ENCODE assay signal across 27 cellular contexts in the genomic region with DNA sequence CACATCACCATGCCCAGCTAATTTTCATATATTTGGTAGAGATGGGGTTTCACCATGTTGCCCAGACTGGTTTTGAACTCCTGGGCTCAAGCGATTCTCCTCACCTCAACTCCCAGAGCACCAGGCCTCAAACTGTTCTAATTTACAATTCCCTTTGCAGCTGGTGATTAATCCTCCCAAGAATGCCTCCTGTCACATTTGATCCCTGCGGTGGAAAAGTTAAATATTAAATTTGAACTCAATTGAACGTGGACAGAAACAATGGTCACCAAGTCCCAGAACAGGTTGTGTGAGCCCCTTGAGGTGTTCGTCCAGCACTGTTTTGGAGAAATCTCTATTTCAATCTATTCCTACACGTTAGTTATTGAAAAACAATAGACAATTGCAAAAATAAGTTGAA. TPM values are rescaled to one million over a fixed set of nuclear protein-coding genes. Genes with fewer than 3 reads are reported as not detected.
A peak's percentile ranks its signal among the peaks of the same experiment; 100 is the strongest.
DNase-seq lines count a peak whose midpoint lies in the region; ATAC-seq, FAIRE-seq and TF ChIP-seq lines count a peak whose summit lies in the region.
"Had no signal": no experiment of that assay in that cellular context is flagged by ENCODE, and none has a peak within 500 bp of the region (broad histone marks: within the 10 kb centered on the region; RNA-seq: fewer than 3 reads in every experiment).

No MANE protein-coding gene starts in this region.

- no peak overlapping the region for H3K23ac ChIP-seq in mesenchymal stem cell (ENCODE audit: low read length in 2 of 2)

- H3K4me2 ChIP-seq in GM23338 (no peak overlapping the region), astrocyte (ENCODE audit: low read length) (no peak overlapping the region), mesenchymal stem cell (ENCODE audit: low read length, poor library complexity, severe bottlenecking) (peak overlapping the region; percentile 26)

- H3K36me3 ChIP-seq in GM23338 (ENCODE audit: insufficient read depth) (no peaks in the 10 kb centered on the region), astrocyte (ENCODE audit: insufficient read depth, low read length) (no peaks in the 10 kb centered on the region), mesenchymal stem cell (ENCODE audit: control insufficient read depth in 1 of 2, insufficient read depth in 2 of 2, low read depth in 1 of 2, low read length in 2 of 2) (peaks cover 0 to 11% of the 10 kb centered on the region in 2 experiments), upper lobe of left lung (no peaks in the 10 kb centered on the region)
- H3K36me3 ChIP-seq: neutrophil, SJSA1 had no signal

- H3K4me1 Mint-ChIP-seq in GM23338 (peaks cover 26% of the 10 kb centered on the region; the same call in 2 of the 3 replicates), astrocyte (ENCODE audit: low read depth, unreplicated experiment) (peaks cover 25% of the 10 kb centered on the region)
- H3K4me1 Mint-ChIP-seq in activated T-helper 2 cell treated with anti-CD3 and anti-CD28 coated beads, Interferon-gamma antibody, Interleukin-2, Interleukin-4, amounts not matched to agents 10 μg/mL and 5 μg/mL and 100 μg/mL, durations not matched to agents 14 hours and 24 hours and 36 hours (ENCODE audit: low read depth) = peaks cover 15% of the 10 kb centered on the region

- no peak overlapping the region for H2BK15ac ChIP-seq in mesenchymal stem cell (ENCODE audit: low read depth, poor library complexity, severe bottlenecking)

- 97% methylated on average over 4 of the region's 5 CpGs for WGBS in mesenchymal stem cell
- 67 to 75% methylated on average over 5 of the region's 5 CpGs for WGBS in upper lobe of left lung, 2 donors

- no peaks in the 10 kb centered on the region for H3K9me3 Mint-ChIP-seq in GM23338
- H3K9me3 Mint-ChIP-seq in astrocyte (ENCODE audit: unreplicated experiment) = no peaks in the 10 kb centered on the region
- no peaks in the 10 kb centered on the region for H3K9me3 Mint-ChIP-seq in activated T-helper 2 cell treated with anti-CD3 and anti-CD28 coated beads, Interferon-gamma antibody, Interleukin-2, Interleukin-4, amounts not matched to agents 10 μg/mL and 5 μg/mL and 100 μg/mL, durations not matched to agents 14 hours and 24 hours and 36 hours
- H3K9me3 Mint-ChIP-seq: activated B cell treated with CpG ODN at 0.5 μM for 24 hours; activated naive CD4-positive, alpha-beta T cell treated with anti-CD3 and anti-CD28 coated beads, Interleukin-2, amount 50 U/mL, for 72 hours; dendritic cell treated with granulocyte-macrophage colony-stimulating factor and Interleukin-4, amounts not matched to agents 40 ng/mL and 50 ng/mL, for 4 days; T-helper 2 cell treated with Interferon-gamma antibody and Interleukin-4, amounts not matched to agents 5 μg/mL and 100 μg/mL, for 36 hours had no signal

- H3K27me3 ChIP-seq in GM23338 (ENCODE audit: insufficient read depth) = peaks cover 29% of the 10 kb centered on the region
- H3K27me3 ChIP-seq in astrocyte (ENCODE audit: insufficient read depth, low read length) = no peaks in the 10 kb centered on the region
- H3K27me3 ChIP-seq in mesenchymal stem cell (ENCODE audit: control insufficient read depth in 1 of 2, insufficient read depth in 1 of 2, low read length in 2 of 2) = no peaks in the 10 kb centered on the region
- no peaks in the 10 kb centered on the region for H3K27me3 ChIP-seq in upper lobe of left lung
- no peaks in the 10 kb centered on the region for H3K27me3 ChIP-seq in dorsolateral prefrontal cortex
- H3K27me3 ChIP-seq: testis had no signal

- no peak overlapping the region for H3K4me3 ChIP-seq in GM23338
- H3K4me3 ChIP-seq in astrocyte (ENCODE audit: insufficient read depth, low read depth, low read length) = no peak overlapping the region
- no peak overlapping the region for H3K4me3 ChIP-seq in mesenchymal stem cell (ENCODE audit: insufficient read depth in 1 of 2, low read depth in 1 of 2, low read length in 2 of 2)
- no peak overlapping the region for H3K4me3 ChIP-seq in upper lobe of left lung
- H3K4me3 ChIP-seq in dorsolateral prefrontal cortex = no peak overlapping the region
- H3K4me3 ChIP-seq: SJSA1, testis had no signal

- no peak overlapping the region for H3K18ac ChIP-seq in mesenchymal stem cell (ENCODE audit: low read depth in 1 of 2, low read length in 2 of 2)

- in situ Hi-C loops in ACHN (cut with HindIII; ENCODE audit: low pct_ligation_motif_present, low pct_unique_long_range_greater_than_20kb, low sequenced_read_pairs) = no loop called here

- H2AFZ ChIP-seq in GM23338 (0 out of 2 replicates have a peak overlapping the region, but pooled peaks have one; percentile 28), astrocyte (ENCODE audit: low read depth, low read length) (no peak overlapping the region), mesenchymal stem cell (ENCODE audit: low read depth, low read length) (no peak overlapping the region)

- H4K20me1 ChIP-seq in GM23338 (replicated peaks; ENCODE audit: insufficient read depth) (no peaks in the 10 kb centered on the region), astrocyte (ENCODE audit: insufficient read depth, low read length) (no peaks in the 10 kb centered on the region)

- no peak for TF ChIP-seq EP300 in upper lobe of left lung (IDR thresholded peaks at IDR 0.05)

- no peaks in the 10 kb centered on the region for H3K79me2 ChIP-seq in GM23338 (replicated peaks; ENCODE audit: insufficient read depth)
- H3K79me2 ChIP-seq in astrocyte (ENCODE audit: insufficient read depth, low read length) = no peaks in the 10 kb centered on the region

- H2BK5ac ChIP-seq in mesenchymal stem cell (ENCODE audit: low read depth, low read length, poor library complexity, severe bottlenecking) = no peak overlapping the region

- H3K4me1 ChIP-seq in GM23338 (ENCODE audit: insufficient read depth) (peaks cover 13% of the 10 kb centered on the region; the same call in 1 of the 2 replicates), astrocyte (ENCODE audit: insufficient read depth, low read length) (peaks cover 27% of the 10 kb centered on the region), mesenchymal stem cell (ENCODE audit: control insufficient read depth, insufficient read depth, low read depth, low read length) (peaks cover 29% of the 10 kb centered on the region), upper lobe of left lung (peaks cover 30 to 37% (median 36%) of the 10 kb centered on the region in 4 donors)

- H4K8ac ChIP-seq in mesenchymal stem cell (ENCODE audit: low read length) = no peak overlapping the region

- intact Hi-C loops in dorsolateral prefrontal cortex (cut with DNase I) = loop anchor here in 1 of 2 donors (10.0 kb wide), 1 partner anchor 63 kb away; a partner anchor contains a TSS
- intact Hi-C loops in activated T-helper 2 cell treated with anti-CD3 and anti-CD28 coated beads, Interferon-gamma antibody, Interleukin-2, Interleukin-4, amounts not matched to agents 10 μg/mL and 5 μg/mL and 100 μg/mL, durations not matched to agents 14 hours and 24 hours and 36 hours (cut with micrococcal nuclease) = no loop called here

- H3F3A ChIP-seq in GM23338 (replicated peaks; ENCODE audit: low read depth) = no peaks in the 10 kb centered on the region

- H3K27ac Mint-ChIP-seq in GM23338 (no peak overlapping the region), astrocyte (ENCODE audit: unreplicated experiment) (no peak overlapping the region)
- no peak overlapping the region for H3K27ac Mint-ChIP-seq in activated T-helper 2 cell treated with anti-CD3 and anti-CD28 coated beads, Interferon-gamma antibody, Interleukin-2, Interleukin-4, amounts not matched to agents 10 μg/mL and 5 μg/mL and 100 μg/mL, durations not matched to agents 14 hours and 24 hours and 36 hours
- H3K27ac Mint-ChIP-seq: activated B cell treated with CpG ODN at 0.5 μM for 24 hours; activated CD8-positive, alpha-beta T cell treated with anti-CD3 and anti-CD28 coated beads, Interleukin-2, amount 10 ng/mL, durations not matched to agents 7 days and 5 days; activated naive CD4-positive, alpha-beta T cell treated with anti-CD3 and anti-CD28 coated beads, Interleukin-2, amount 50 U/mL, for 72 hours; CD14-positive monocyte; dendritic cell treated with granulocyte-macrophage colony-stimulating factor and Interleukin-4, amounts not matched to agents 40 ng/mL and 50 ng/mL, for 4 days; T-helper 2 cell treated with Interferon-gamma antibody and Interleukin-4, amounts not matched to agents 5 μg/mL and 100 μg/mL, for 36 hours had no signal

- no peak overlapping the region for H3K4ac ChIP-seq in mesenchymal stem cell (ENCODE audit: low read depth in 1 of 2, low read length in 2 of 2)

- H3K14ac ChIP-seq in mesenchymal stem cell (ENCODE audit: low read length in 2 of 2) = no peak overlapping the region

- FAIRE-seq in astrocyte (lab: Jason Lieb, UNC) = no peak
- FAIRE-seq: bronchial epithelial cell, kidney had no signal

- H3K9ac ChIP-seq in astrocyte (ENCODE audit: low read length) (no peak overlapping the region), mesenchymal stem cell (ENCODE audit: low read length) (no peak overlapping the region)

- no peaks in the 10 kb centered on the region for H3K36me3 Mint-ChIP-seq in GM23338 (ENCODE audit: low read depth)
- H3K36me3 Mint-ChIP-seq in astrocyte (ENCODE audit: low read depth, unreplicated experiment) = peaks cover 5% of the 10 kb centered on the region
- no peaks in the 10 kb centered on the region for H3K36me3 Mint-ChIP-seq in activated T-helper 2 cell treated with anti-CD3 and anti-CD28 coated beads, Interferon-gamma antibody, Interleukin-2, Interleukin-4, amounts not matched to agents 10 μg/mL and 5 μg/mL and 100 μg/mL, durations not matched to agents 14 hours and 24 hours and 36 hours (ENCODE audit: low read depth)
- H3K36me3 Mint-ChIP-seq: activated naive CD4-positive, alpha-beta T cell treated with anti-CD3 and anti-CD28 coated beads, Interleukin-2, amount 50 U/mL, for 72 hours; CD14-positive monocyte had no signal

- peaks cover 2% of the 10 kb centered on the region for H3K79me1 ChIP-seq in mesenchymal stem cell (replicated peaks; ENCODE audit: low read length, poor library complexity, severe bottlenecking)

- no peak overlapping the region for H2BK120ac ChIP-seq in mesenchymal stem cell (ENCODE audit: low read depth, low read length)

- H2BK12ac ChIP-seq in mesenchymal stem cell (ENCODE audit: low read length in 2 of 2) = no peak overlapping the region

- no peak for TF ChIP-seq CTCF in GM23338 (conservative IDR thresholded peaks at IDR 0.05; ENCODE audit: low read depth in 2 of 2)
- TF ChIP-seq CTCF in astrocyte (IDR thresholded peaks at IDR 0.05; ENCODE audit: insufficient read depth, low read depth, low read length) = no peak
- TF ChIP-seq CTCF in upper lobe of left lung (IDR thresholded peaks at IDR 0.05) = no peak
- no peak for TF ChIP-seq CTCF in dorsolateral prefrontal cortex (IDR thresholded peaks at IDR 0.05 in 54 of 56, conservative IDR thresholded peaks at IDR 0.05 in 2 of 56; ENCODE audit: low read depth in 1 of 56, partially characterized antibody in 56 of 56)

- H3K9me2 ChIP-seq in GM23338 (ENCODE audit: insufficient read depth) = no peaks in the 10 kb centered on the region

- H3K27me3 Mint-ChIP-seq in GM23338 (ENCODE audit: insufficient read depth, low read depth, poor library complexity) = peaks cover 18% of the 10 kb centered on the region
- peaks cover 17% of the 10 kb centered on the region for H3K27me3 Mint-ChIP-seq in astrocyte (ENCODE audit: low read depth, unreplicated experiment)
- H3K27me3 Mint-ChIP-seq in activated T-helper 2 cell treated with anti-CD3 and anti-CD28 coated beads, Interferon-gamma antibody, Interleukin-2, Interleukin-4, amounts not matched to agents 10 μg/mL and 5 μg/mL and 100 μg/mL, durations not matched to agents 14 hours and 24 hours and 36 hours (ENCODE audit: low read depth) = peaks cover 25% of the 10 kb centered on the region

- H3K27ac ChIP-seq in GM23338 (ENCODE audit: low read depth) (no peak overlapping the region), astrocyte (ENCODE audit: low read depth, low read length) (no peak overlapping the region), mesenchymal stem cell (ENCODE audit: low read length, poor library complexity, severe bottlenecking) (peak overlapping the region; percentile 78), upper lobe of left lung (no peak overlapping the region), dorsolateral prefrontal cortex (peak overlapping the region in 2 of 59 donors; percentile 16 to 22)
- H3K27ac ChIP-seq: epithelial cell of prostate, foreskin keratinocyte, neutrophil, SJSA1 had no signal

- H4K91ac ChIP-seq in mesenchymal stem cell (ENCODE audit: low read length) = no peak overlapping the region

- no peaks in the 10 kb centered on the region for H3K9me3 ChIP-seq in astrocyte (ENCODE audit: insufficient read depth, low read depth, low read length)
- H3K9me3 ChIP-seq in mesenchymal stem cell (ENCODE audit: control insufficient read depth, low read length) = no peaks in the 10 kb centered on the region
- H3K9me3 ChIP-seq in upper lobe of left lung = no peaks in the 10 kb centered on the region
- H3K9me3 ChIP-seq: neutrophil, SJSA1, testis had no signal

- H3K4me3 Mint-ChIP-seq in GM23338 (no peak overlapping the region), astrocyte (ENCODE audit: unreplicated experiment) (peak overlapping the region; percentile 15)
- H3K4me3 Mint-ChIP-seq in activated T-helper 2 cell treated with anti-CD3 and anti-CD28 coated beads, Interferon-gamma antibody, Interleukin-2, Interleukin-4, amounts not matched to agents 10 μg/mL and 5 μg/mL and 100 μg/mL, durations not matched to agents 14 hours and 24 hours and 36 hours (ENCODE audit: low read depth) = no peak overlapping the region
- H3K4me3 Mint-ChIP-seq: activated B cell treated with CpG ODN at 0.5 μM for 24 hours; CD14-positive monocyte; dendritic cell treated with granulocyte-macrophage colony-stimulating factor and Interleukin-4, amounts not matched to agents 40 ng/mL and 50 ng/mL, for 4 days had no signal

- no peak for TF ChIP-seq POLR2A in upper lobe of left lung (IDR thresholded peaks at IDR 0.05)

- ATAC-seq in GM23338 (no peak), upper lobe of left lung (ENCODE audit: low FRiP score in 2 of 2) (no peak)
- ATAC-seq: activated CD8-positive, alpha-beta T cell treated with anti-CD3 and anti-CD28 coated beads, Interleukin-2, amount 10 ng/mL, durations not matched to agents 7 days and 5 days; activated naive CD4-positive, alpha-beta T cell treated with anti-CD3 and anti-CD28 coated beads, Interleukin-2, amount 50 U/mL, for 72 hours; foreskin keratinocyte had no signal

- peak overlapping the region; percentile 41 for H2AK5ac ChIP-seq in mesenchymal stem cell (ENCODE audit: low read length, severe bottlenecking)

- peak; percentile 93 for DNase-seq in ACHN
- no peak for DNase-seq in GM23338 (ENCODE audit: low spot score)
- DNase-seq in astrocyte (ENCODE audit: low read depth) = no peak
- no peak for DNase-seq in mesenchymal stem cell
- no peak for DNase-seq in LoVo (ENCODE audit: low spot score)
- no peak for DNase-seq in upper lobe of left lung
- no peak for DNase-seq in dorsolateral prefrontal cortex
- DNase-seq in activated T-helper 2 cell treated with anti-CD3 and anti-CD28 coated beads, Interferon-gamma antibody, Interleukin-2, Interleukin-4, amounts not matched to agents 10 μg/mL and 5 μg/mL and 100 μg/mL, durations not matched to agents 14 hours and 24 hours and 36 hours (ENCODE audit: low spot score) = no peak
- DNase-seq: activated B cell treated with CpG ODN at 0.5 μM for 24 hours; activated CD8-positive, alpha-beta T cell treated with anti-CD3 and anti-CD28 coated beads, Interleukin-2, amount 10 ng/mL, durations not matched to agents 7 days and 5 days; activated T-cell treated with anti-CD3 and anti-CD28 coated beads, Interleukin-2, amount 50 U/mL, for 48 hours; DND-41; foreskin keratinocyte; hypothalamus; KBM-7; kidney; NCI-H2081 treated with DMSO at 0.1 percent for 48 hours; NCI-H526; testis had no signal

RNA-seq across cellular contexts. Expression of a gene that starts 2.0 kb away (rescaled TPM):
- 3.6 and 4.3 TPM in 2 replicates for total RNA-seq in GM23338 (2014; rRNA removed; shearing (Covaris generic))
- polyA plus RNA-seq in GM23338 (2016; fragmentation: Nextera tagmentation; extraction: Ambion mirVana) = 4.9 and 5.6 TPM in 2 replicates
- total RNA-seq in astrocyte = 0.07 and 0.16 TPM in 2 replicates
- polyA plus RNA-seq in mesenchymal stem cell (2013, experiment 1 of 2) = 0.66 TPM
- polyA plus RNA-seq in mesenchymal stem cell (2013, experiment 2 of 2) = 0.67 TPM
- total RNA-seq in upper lobe of left lung = 1 to 10 TPM in 4 of 6 donors, under 1 TPM in 1, not detected in 1; 0.76 to 2.5 (median 1.3) TPM
- 10 to 100 TPM in 13 of 120 experiments, 1 to 10 TPM in 107; 2.2 to 12.7 (median 7.2) TPM for total RNA-seq in dorsolateral prefrontal cortex
- total RNA-seq in activated T-helper 2 cell treated with anti-CD3 and anti-CD28 coated beads, Interferon-gamma antibody, Interleukin-2, Interleukin-4, amounts not matched to agents 10 μg/mL and 5 μg/mL and 100 μg/mL, durations not matched to agents 14 hours and 24 hours and 36 hours = 0.23 and 0.37 TPM in 2 replicates
- total RNA-seq: activated B cell treated with CpG ODN at 0.5 μM for 24 hours, SJSA1 had no signal

RNA-seq across cellular contexts. Expression of a gene that starts 22.2 kb away (rescaled TPM):
- total RNA-seq in GM23338 (2014; rRNA removed; shearing (Covaris generic)) = 0.04 and 0.21 TPM in 2 replicates
- 0.21 TPM in 1 of 2 replicates, not detected in the other for polyA plus RNA-seq in GM23338 (2016; fragmentation: Nextera tagmentation; extraction: Ambion mirVana)
- total RNA-seq in astrocyte (0.65 and 1.0 TPM in 2 replicates), upper lobe of left lung (10 to 100 TPM; 13.3 to 46.1 (median 14.9) TPM), dorsolateral prefrontal cortex (10 to 100 TPM in 14 of 120 experiments, 1 to 10 TPM in 106; 1.3 to 18.3 (median 5.9) TPM)
- polyA plus RNA-seq in mesenchymal stem cell (2013, experiment 1 of 2) = 2.1 TPM
- 1.7 TPM for polyA plus RNA-seq in mesenchymal stem cell (2013, experiment 2 of 2)
- 0.89 and 1.1 TPM in 2 replicates for total RNA-seq in activated T-helper 2 cell treated with anti-CD3 and anti-CD28 coated beads, Interferon-gamma antibody, Interleukin-2, Interleukin-4, amounts not matched to agents 10 μg/mL and 5 μg/mL and 100 μg/mL, durations not matched to agents 14 hours and 24 hours and 36 hours
- polyA plus RNA-seq: CD14-positive monocyte had no signal

RNA-seq across cellular contexts. Expression of a gene that starts 28.8 kb away (rescaled TPM):
- 33.2 and 35.7 TPM in 2 replicates for total RNA-seq in GM23338 (2014; rRNA removed; shearing (Covaris generic))
- polyA plus RNA-seq in GM23338 (2016; fragmentation: Nextera tagmentation; extraction: Ambion mirVana) = 40.8 and 45.4 TPM in 2 replicates
- total RNA-seq in astrocyte (42.6 and 49.9 TPM in 2 replicates), upper lobe of left lung (10 to 100 TPM; 23.0 to 71.2 (median 29.5) TPM), dorsolateral prefrontal cortex (10 to 100 TPM; 21.8 to 43.6 (median 31.9) TPM)
- 70.7 TPM for polyA plus RNA-seq in mesenchymal stem cell (2013, experiment 1 of 2)
- 66.4 TPM for polyA plus RNA-seq in mesenchymal stem cell (2013, experiment 2 of 2)
- total RNA-seq in activated T-helper 2 cell treated with anti-CD3 and anti-CD28 coated beads, Interferon-gamma antibody, Interleukin-2, Interleukin-4, amounts not matched to agents 10 μg/mL and 5 μg/mL and 100 μg/mL, durations not matched to agents 14 hours and 24 hours and 36 hours = 21.1 and 21.3 TPM in 2 replicates

RNA-seq across cellular contexts. Expression of a gene that starts 30.9 kb away (rescaled TPM):
- 9.1 and 10.0 TPM in 2 replicates for total RNA-seq in GM23338 (2014; rRNA removed; shearing (Covaris generic))
- polyA plus RNA-seq in GM23338 (2016; fragmentation: Nextera tagmentation; extraction: Ambion mirVana) = 7.4 and 9.7 TPM in 2 replicates
- 19.9 and 20.7 TPM in 2 replicates for total RNA-seq in astrocyte
- 30.6 TPM for polyA plus RNA-seq in mesenchymal stem cell (2013, experiment 1 of 2)
- 30.5 TPM for polyA plus RNA-seq in mesenchymal stem cell (2013, experiment 2 of 2)
- total RNA-seq in upper lobe of left lung = 10 to 100 TPM; 15.2 to 29.5 (median 26.9) TPM
- total RNA-seq in dorsolateral prefrontal cortex = 10 to 100 TPM; 25.0 to 72.0 (median 54.2) TPM
- total RNA-seq in activated T-helper 2 cell treated with anti-CD3 and anti-CD28 coated beads, Interferon-gamma antibody, Interleukin-2, Interleukin-4, amounts not matched to agents 10 μg/mL and 5 μg/mL and 100 μg/mL, durations not matched to agents 14 hours and 24 hours and 36 hours = 22.1 and 23.4 TPM in 2 replicates

RNA-seq across cellular contexts. Expression of a gene that starts 39.7 kb away (rescaled TPM):
- 170 and 212 TPM in 2 replicates for total RNA-seq in GM23338 (2014; rRNA removed; shearing (Covaris generic))
- polyA plus RNA-seq in GM23338 (2016; fragmentation: Nextera tagmentation; extraction: Ambion mirVana) = 286 and 312 TPM in 2 replicates
- total RNA-seq in astrocyte = 157 and 177 TPM in 2 replicates
- 135 TPM for polyA plus RNA-seq in mesenchymal stem cell (2013, experiment 1 of 2)
- 142 TPM for polyA plus RNA-seq in mesenchymal stem cell (2013, experiment 2 of 2)
- 100 to 1,000 TPM in 3 of 6 donors, 10 to 100 TPM in 3; 30.1 to 144 (median 101) TPM for total RNA-seq in upper lobe of left lung
- 100 to 1,000 TPM in 24 of 120 experiments, 10 to 100 TPM in 96; 68.5 to 111 (median 91.1) TPM for total RNA-seq in dorsolateral prefrontal cortex
- 270 and 287 TPM in 2 replicates for total RNA-seq in activated T-helper 2 cell treated with anti-CD3 and anti-CD28 coated beads, Interferon-gamma antibody, Interleukin-2, Interleukin-4, amounts not matched to agents 10 μg/mL and 5 μg/mL and 100 μg/mL, durations not matched to agents 14 hours and 24 hours and 36 hours
